In genomic region chr22:17948101-17948500, GRCh38 we compare ENCODE assay signal across 18 cellular contexts.
DNase-seq lines count a peak whose midpoint lies in the region; ATAC-seq and TF ChIP-seq lines count a peak whose summit lies in the region.
"Had no signal": no experiment of that assay in that cellular context is flagged by ENCODE, and none has a peak within 500 bp of the region (broad histone marks: within the 10 kb centered on the region; RNA-seq: fewer than 3 reads in every experiment).

No MANE protein-coding gene starts in this region.

- H3K4me3 Mint-ChIP-seq in T-helper 17 cell = no peak overlapping the region
- no peak overlapping the region for H3K4me3 Mint-ChIP-seq in nephron
- H3K4me3 Mint-ChIP-seq in stimulated activated naive B cell treated with anti-CD40 and anti-IgM and Interleukin-4, amounts not matched to agents 10 μg/mL and 1 μg/mL and 100 μg/mL, for 72 hours = no peak overlapping the region

- H3K27me3 ChIP-seq in BLaER1 treated with 17β-estradiol and CSF1 and Interleukin-3, amounts not matched to agents 10 nM and 100 nM = no peaks in the 10 kb centered on the region
- H3K27me3 ChIP-seq: MG63 had no signal

- H3K9ac ChIP-seq in BLaER1 treated with 17β-estradiol and CSF1 and Interleukin-3, amounts not matched to agents 10 nM and 100 nM = 0 out of 22 replicates have a peak overlapping the region, but pooled peaks of 1 of the 11 experiments have one; percentile 23

- H3K9me3 ChIP-seq in BLaER1 treated with 17β-estradiol and CSF1 and Interleukin-3, amounts not matched to agents 10 nM and 100 nM (replicated peaks in 1 of 11) = no peaks in the 10 kb centered on the region; a peak in 1 of 22 replicates
- no peaks in the 10 kb centered on the region for H3K9me3 ChIP-seq in T-helper 17 cell (ENCODE audit: control insufficient read depth, low read length, poor library complexity, severe bottlenecking)
- H3K9me3 ChIP-seq: MG63 had no signal

- H3K36me3 Mint-ChIP-seq in T-helper 17 cell (ENCODE audit: low read depth) (no peaks in the 10 kb centered on the region), nephron (ENCODE audit: low read depth) (no peaks in the 10 kb centered on the region)
- peaks cover 19 to 39% of the 10 kb centered on the region in 2 donors for H3K36me3 Mint-ChIP-seq in stimulated activated naive B cell treated with anti-CD40 and anti-IgM and Interleukin-4, amounts not matched to agents 10 μg/mL and 1 μg/mL and 100 μg/mL, for 72 hours

- H3K4me3 ChIP-seq in BLaER1 treated with 17β-estradiol and CSF1 and Interleukin-3, amounts not matched to agents 10 nM and 100 nM = no peak overlapping the region
- H3K4me3 ChIP-seq: MG63 had no signal

- peaks cover 6 to 100% (median 88%) of the 10 kb centered on the region in 11 experiments; a peak in 21 of 22 replicates for H4K20me1 ChIP-seq in BLaER1 treated with 17β-estradiol and CSF1 and Interleukin-3, amounts not matched to agents 10 nM and 100 nM

- no peak overlapping the region for H3K27ac ChIP-seq in BLaER1 treated with 17β-estradiol and CSF1 and Interleukin-3, amounts not matched to agents 10 nM and 100 nM

- H3K4me2 ChIP-seq in BLaER1 treated with 17β-estradiol and CSF1 and Interleukin-3, amounts not matched to agents 10 nM and 100 nM = peak overlapping the region in 9 of 11 experiments; percentile 3 to 97 (median 92); a peak in 15 of 22 replicates

- H3K9me3 Mint-ChIP-seq in nephron = no peaks in the 10 kb centered on the region
- H3K9me3 Mint-ChIP-seq in stimulated activated naive B cell treated with anti-CD40 and anti-IgM and Interleukin-4, amounts not matched to agents 10 μg/mL and 1 μg/mL and 100 μg/mL, for 72 hours = no peaks in the 10 kb centered on the region

- H3K36me3 ChIP-seq in BLaER1 treated with 17β-estradiol and CSF1 and Interleukin-3, amounts not matched to agents 10 nM and 100 nM = 0 out of 22 replicates have a peak, but pooled peaks cover 0 to 8% (median 0%) of the 10 kb centered on the region in 11 experiments

- no peak for ATAC-seq in T-helper 17 cell
- ATAC-seq in stimulated activated naive B cell treated with anti-CD40 and anti-IgM and Interleukin-4, amounts not matched to agents 10 μg/mL and 1 μg/mL and 100 μg/mL, for 72 hours (replicated peaks) = no peak
- ATAC-seq in HG02588 (IDR thresholded peaks at IDR 0.05; ENCODE audit: unreplicated experiment) = no peak

- H3K27ac Mint-ChIP-seq in T-helper 17 cell = peak overlapping the region; percentile 51
- H3K27ac Mint-ChIP-seq in nephron = peak overlapping the region; percentile 60 to 83 (median 75)
- peak overlapping the region; percentile 42 for H3K27ac Mint-ChIP-seq in stimulated activated naive B cell treated with anti-CD40 and anti-IgM and Interleukin-4, amounts not matched to agents 10 μg/mL and 1 μg/mL and 100 μg/mL, for 72 hours

- TF ChIP-seq CTCF in nephron (IDR thresholded peaks at IDR 0.05; ENCODE audit: unreplicated experiment in 3 of 3) (no peak), GM20000 (IDR thresholded peaks at IDR 0.05; ENCODE audit: extremely low read depth, missing control alignments) (no peak)

- H3K4me1 Mint-ChIP-seq in T-helper 17 cell (peaks cover 33% of the 10 kb centered on the region), nephron (peaks cover 86% of the 10 kb centered on the region)
- peaks cover 77 to 96% of the 10 kb centered on the region in 2 donors for H3K4me1 Mint-ChIP-seq in stimulated activated naive B cell treated with anti-CD40 and anti-IgM and Interleukin-4, amounts not matched to agents 10 μg/mL and 1 μg/mL and 100 μg/mL, for 72 hours

- H3K4me1 ChIP-seq in BLaER1 treated with 17β-estradiol and CSF1 and Interleukin-3, amounts not matched to agents 10 nM and 100 nM = peaks cover 42 to 85% (median 81%) of the 10 kb centered on the region in 10 experiments

- H3K27me3 Mint-ChIP-seq in T-helper 17 cell (no peaks in the 10 kb centered on the region), nephron (ENCODE audit: low read depth) (no peaks in the 10 kb centered on the region)
- no peaks in the 10 kb centered on the region for H3K27me3 Mint-ChIP-seq in stimulated activated naive B cell treated with anti-CD40 and anti-IgM and Interleukin-4, amounts not matched to agents 10 μg/mL and 1 μg/mL and 100 μg/mL, for 72 hours

- DNase-seq in T-helper 17 cell (no peak), GM20000 (ENCODE audit: low spot score) (no peak), NCI-H1105 treated with DMSO at 0.1 percent for 48 hours (lab: John Stamatoyannopoulos, UW) (no peak)
- no peak for DNase-seq in stimulated activated naive B cell treated with anti-CD40 and anti-IgM and Interleukin-4, amounts not matched to agents 10 μg/mL and 1 μg/mL and 100 μg/mL, for 72 hours
- DNase-seq: Calu3, DMS153, DND-41, H7, KBM-7, MG63, NCI-H2029, NCI-H446 treated with DMSO at 0.1 percent for 48 hours, NCI-H526, RPMI8226, SHP77 treated with DMSO at 0.1 percent for 48 hours had no signal
